9 cellular contexts compared by ENCODE assay signal in genomic region chr5:153831976-153832375, GRCh38.
DNase-seq lines count a peak whose midpoint lies in the region; ATAC-seq and TF ChIP-seq lines count a peak whose summit lies in the region.
"Had no signal": no experiment of that assay in that cellular context is flagged by ENCODE, and none has a peak within 500 bp of the region (broad histone marks: within the 10 kb centered on the region; RNA-seq: fewer than 3 reads in every experiment).

No MANE protein-coding gene starts in this region.

- no peaks in the 10 kb centered on the region; the same call in 1 of the 2 replicates for H3K9me3 Mint-ChIP-seq in HFFc6
- peaks cover 8% of the 10 kb centered on the region for H3K9me3 Mint-ChIP-seq in stimulated activated effector memory CD8-positive, alpha-beta T cell treated with anti-CD3 and anti-CD28 coated beads, Interleukin-12 subunit alpha, Interleukin-12 subunit beta, amount 100 ng/mL, for 72 hours

- TF ChIP-seq POLR2A in spleen (IDR thresholded peaks at IDR 0.05) (no peak), uterus (IDR thresholded peaks at IDR 0.05) (no peak)

- peaks cover 0 to 6% (median 0%) of the 10 kb centered on the region in 8 donors for H3K9me3 ChIP-seq in spleen
- H3K9me3 ChIP-seq in uterus: no peaks in the 10 kb centered on the region

- H3K4me3 Mint-ChIP-seq in HFFc6: no peak overlapping the region
- H3K4me3 Mint-ChIP-seq in stimulated activated effector memory CD8-positive, alpha-beta T cell treated with anti-CD3 and anti-CD28 coated beads, Interleukin-12 subunit alpha, Interleukin-12 subunit beta, amount 100 ng/mL, for 72 hours: no peak overlapping the region
- H3K4me3 Mint-ChIP-seq: brain had no signal

- no peaks in the 10 kb centered on the region for H3K36me3 ChIP-seq in spleen
- H3K36me3 ChIP-seq in uterus: no peaks in the 10 kb centered on the region

- no peak overlapping the region for H3K27ac Mint-ChIP-seq in HFFc6
- no peak overlapping the region for H3K27ac Mint-ChIP-seq in stimulated activated effector memory CD8-positive, alpha-beta T cell treated with anti-CD3 and anti-CD28 coated beads, Interleukin-12 subunit alpha, Interleukin-12 subunit beta, amount 100 ng/mL, for 72 hours
- H3K27ac Mint-ChIP-seq: brain had no signal

- H3K36me3 Mint-ChIP-seq in HFFc6 (ENCODE audit: low read depth): no peaks in the 10 kb centered on the region
- H3K36me3 Mint-ChIP-seq in stimulated activated effector memory CD8-positive, alpha-beta T cell treated with anti-CD3 and anti-CD28 coated beads, Interleukin-12 subunit alpha, Interleukin-12 subunit beta, amount 100 ng/mL, for 72 hours: no peaks in the 10 kb centered on the region
- H3K36me3 Mint-ChIP-seq: brain had no signal

- 53 to 80% (median 66%) methylated on average over 2 of the region's 2 CpGs for WGBS in spleen, 5 donors

- TF ChIP-seq CTCF in GM13977 (IDR thresholded peaks at IDR 0.05; ENCODE audit: extremely low read depth, insufficient read depth, missing control alignments) (no peak), HFFc6 (IDR thresholded peaks at IDR 0.05) (no peak), fibroblast of the aortic adventitia (IDR thresholded peaks at IDR 0.05; ENCODE audit: insufficient read depth, low read length) (no peak), spleen (IDR thresholded peaks at IDR 0.05 in 8 of 11, conservative IDR thresholded peaks at IDR 0.05 in 3 of 11) (no peak), uterus (IDR thresholded peaks at IDR 0.05) (no peak)

- DNase-seq in GM13977 (ENCODE audit: low spot score) (peak; percentile 23), HFFc6 (peak; percentile 22), NCI-H524 (lab: John Stamatoyannopoulos, UW) (peak; percentile 41 to 43), fibroblast of the aortic adventitia (ENCODE audit: low read depth) (peak; percentile 51), NCI-H1105 (lab: John Stamatoyannopoulos, UW) (no peak), spleen (no peak), uterus (no peak)
- no peak for DNase-seq in stimulated activated effector memory CD8-positive, alpha-beta T cell treated with anti-CD3 and anti-CD28 coated beads, Interleukin-12 subunit alpha, Interleukin-12 subunit beta, amount 100 ng/mL, for 72 hours (ENCODE audit: low spot score in 2 of 2)

- no peak overlapping the region for H3K27ac ChIP-seq in spleen
- no peak overlapping the region for H3K27ac ChIP-seq in uterus

- ATAC-seq in stimulated activated effector memory CD8-positive, alpha-beta T cell treated with anti-CD3 and anti-CD28 coated beads, Interleukin-12 subunit alpha, Interleukin-12 subunit beta, amount 100 ng/mL, for 72 hours: no peak

- H3K4me3 ChIP-seq in fibroblast of the aortic adventitia (ENCODE audit: low read depth, low read length): no peak overlapping the region
- no peak overlapping the region for H3K4me3 ChIP-seq in spleen
- H3K4me3 ChIP-seq in uterus: no peak overlapping the region

- H3K27me3 ChIP-seq in spleen (replicated peaks in 1 of 7) (no peaks in the 10 kb centered on the region), uterus (no peaks in the 10 kb centered on the region)

- H3K4me1 Mint-ChIP-seq in HFFc6 (ENCODE audit: low read depth): peaks cover 11% of the 10 kb centered on the region
- no peaks in the 10 kb centered on the region for H3K4me1 Mint-ChIP-seq in stimulated activated effector memory CD8-positive, alpha-beta T cell treated with anti-CD3 and anti-CD28 coated beads, Interleukin-12 subunit alpha, Interleukin-12 subunit beta, amount 100 ng/mL, for 72 hours
- H3K4me1 Mint-ChIP-seq: brain had no signal

- no peaks in the 10 kb centered on the region for H3K4me1 ChIP-seq in spleen
- H3K4me1 ChIP-seq in uterus: no peaks in the 10 kb centered on the region

- in situ Hi-C loops in GM13977 (cut with MboI; ENCODE audit: low pct_unique_long_range_greater_than_20kb, low sequenced_read_pairs, unreplicated experiment): no loop called here

- peaks cover 2% of the 10 kb centered on the region; the same call in 1 of the 2 replicates for H3K27me3 Mint-ChIP-seq in HFFc6 (ENCODE audit: insufficient read depth)

- intact Hi-C loops in spleen (cut with DNase I; ENCODE audit: low total_unique reads) (no loop called here), uterus (cut with DNase I; ENCODE audit: low total_unique reads) (no loop called here)

Comparison
In these comparisons a context has a peak if more than half of its experiments do, and no peak if none do; other contexts are left out.
1. DNase-seq: peak in GM13977 (single experiment), HFFc6 (single experiment), NCI-H524 (2 of 2) and fibroblast of the aortic adventitia (single experiment); none in NCI-H1105 (single experiment), spleen (single experiment), stimulated activated effector memory CD8-positive, alpha-beta T cell treated with anti-CD3 and anti-CD28 coated beads, Interleukin-12 subunit alpha, Interleukin-12 subunit beta, amount 100 ng/mL, for 72 hours (0 of 2) and uterus (0 of 2).